ENCODE assay signal across 21 cellular contexts in the genomic region with DNA sequence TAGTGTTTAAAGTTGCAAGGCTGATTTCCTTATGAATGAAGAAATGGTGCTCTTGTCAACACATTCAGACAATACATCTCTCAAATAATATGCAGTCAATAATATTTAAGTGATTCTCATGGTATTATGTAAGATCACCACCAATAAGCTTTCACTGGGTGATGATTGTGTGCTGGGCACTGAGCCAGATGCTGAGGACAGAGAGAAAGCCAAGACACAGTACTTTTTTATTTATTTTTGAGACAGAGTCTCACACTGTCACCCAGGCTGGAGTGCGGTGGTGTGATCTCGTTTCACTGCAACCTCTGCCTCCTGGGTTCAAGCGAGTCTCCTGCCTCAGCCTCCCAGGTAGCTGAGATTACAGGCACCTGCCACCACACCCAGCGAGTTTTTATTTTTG.
DNase-seq lines count a peak whose midpoint lies in the region; ATAC-seq and TF ChIP-seq lines count a peak whose summit lies in the region.
"Had no signal": no experiment of that assay in that cellular context is flagged by ENCODE, and none has a peak within 500 bp of the region (broad histone marks: within the 10 kb centered on the region; RNA-seq: fewer than 3 reads in every experiment).

No MANE protein-coding gene starts in this region.

- no peak for ATAC-seq in GM21576 (IDR thresholded peaks at IDR 0.05; ENCODE audit: unreplicated experiment)
- ATAC-seq in HG02642 (IDR thresholded peaks at IDR 0.05; ENCODE audit: poor library complexity, unreplicated experiment), result no peak
- no peak for ATAC-seq in CD4-positive, alpha-beta T cell (ENCODE audit: poor library complexity)
- ATAC-seq in HG02588 (IDR thresholded peaks at IDR 0.05; ENCODE audit: unreplicated experiment), result no peak
- ATAC-seq: Right ventricle myocardium inferior, SK-N-SH treated with all-trans-retinoic acid at 6 μM for 48 hours had no signal

- no peaks in the 10 kb centered on the region for H3K36me3 Mint-ChIP-seq in CD4-positive, alpha-beta T cell (ENCODE audit: low read depth)
- H3K36me3 Mint-ChIP-seq: CD4-positive, alpha-beta memory T cell; IgD-negative memory B cell had no signal

- H3K4me1 Mint-ChIP-seq in CD4-positive, alpha-beta T cell (ENCODE audit: low read depth), result no peaks in the 10 kb centered on the region
- H3K4me1 Mint-ChIP-seq: B cell; CD4-positive, alpha-beta memory T cell; IgD-negative memory B cell had no signal

- H3K9me3 Mint-ChIP-seq in CD4-positive, alpha-beta T cell, result no peaks in the 10 kb centered on the region
- H3K9me3 Mint-ChIP-seq: IgD-negative memory B cell; T-helper 1 cell treated with Interleukin-12 subunit alpha and Interleukin-12 subunit beta and Interleukin-4 antibody, amounts not matched to agents 30 μg/mL and 1 μg/mL, for 36 hours had no signal

- H3K4me3 Mint-ChIP-seq in CD4-positive, alpha-beta T cell, result no peak overlapping the region
- H3K4me3 Mint-ChIP-seq: B cell; CD4-positive, alpha-beta memory T cell; IgD-negative memory B cell; T-helper 1 cell treated with Interleukin-12 subunit alpha and Interleukin-12 subunit beta and Interleukin-4 antibody, amounts not matched to agents 30 μg/mL and 1 μg/mL, for 36 hours had no signal

- H3K9me3 ChIP-seq in CD4-positive, alpha-beta T cell (ENCODE audit: control insufficient read depth, low read length), result no peaks in the 10 kb centered on the region

- TF ChIP-seq CTCF in LNCaP clone FGC (IDR thresholded peaks at IDR 0.05; ENCODE audit: control insufficient read depth, extremely low read depth, insufficient read depth), result no peak
- TF ChIP-seq CTCF in CD4-positive, alpha-beta T cell (IDR thresholded peaks at IDR 0.05), result no peak

- POLR2A ChIA-PET in CD4-positive, alpha-beta T cell (lab: Charles Lee), result no interaction called here

- H3K27me3 Mint-ChIP-seq in CD4-positive, alpha-beta T cell, result no peaks in the 10 kb centered on the region
- H3K27me3 Mint-ChIP-seq: B cell, IgD-negative memory B cell had no signal

- no peaks in the 10 kb centered on the region for H3K27me3 ChIP-seq in CD4-positive, alpha-beta T cell (ENCODE audit: control insufficient read depth, insufficient read depth, low read length)

- no peak overlapping the region for H3K4me3 ChIP-seq in LNCaP clone FGC (ENCODE audit: low read depth, low read length)
- H3K4me3 ChIP-seq: PC-9 had no signal

- H3K27ac Mint-ChIP-seq in CD4-positive, alpha-beta T cell, result no peak overlapping the region
- H3K27ac Mint-ChIP-seq: B cell; CD4-positive, alpha-beta memory T cell; IgD-negative memory B cell; T-helper 1 cell treated with Interleukin-12 subunit alpha and Interleukin-12 subunit beta and Interleukin-4 antibody, amounts not matched to agents 30 μg/mL and 1 μg/mL, for 36 hours had no signal

- peak; percentile 16 for DNase-seq in COLO668 (lab: John Stamatoyannopoulos, UW; ENCODE audit: unreplicated experiment)
- peak; percentile 94 for DNase-seq in LNCaP clone FGC (ENCODE audit: low read depth)
- peak; percentile 78 for DNase-seq in NCI-H748 (lab: John Stamatoyannopoulos, UW; ENCODE audit: unreplicated experiment)
- peak; percentile 6 for DNase-seq in kidney tubule cell (ENCODE audit: low spot score)
- DNase-seq in CD4-positive, alpha-beta T cell, result no peak
- DNase-seq: CD4-positive, alpha-beta memory T cell; EL; H7; MV-4-11; NCI-H1694 treated with DMSO at 0.1 percent for 48 hours; NCI-H2171 treated with DMSO at 0.1 percent for 48 hours; NCI-H524 treated with DMSO at 0.1 percent for 48 hours; PC-9 had no signal

- H3K27ac ChIP-seq in CD4-positive, alpha-beta T cell (ENCODE audit: low read depth, low read length), result no peak overlapping the region
- H3K27ac ChIP-seq: PC-9 had no signal

- CTCF ChIA-PET in CD4-positive, alpha-beta T cell (lab: Charles Lee), result no interaction called here

- intact Hi-C loops in CD4-positive, alpha-beta T cell (cut with DNase I, micrococcal nuclease), result no loop called here

Comparison
In these comparisons a context has a peak if more than half of its experiments do, and no peak if none do; other contexts are left out.
1. DNase-seq: peak in COLO668 (single experiment), LNCaP clone FGC (single experiment), NCI-H748 (single experiment) and kidney tubule cell (single experiment); none in CD4-positive, alpha-beta T cell (0 of 10).